Comparison of ENCODE assay signal across 1 cellular context in genomic region chr7:154913645-154914579, GRCh38.
A peak's percentile ranks its signal among the peaks of the same experiment; 100 is the strongest.
TF ChIP-seq lines count a peak whose summit lies in the region.

No MANE protein-coding gene starts in this region.

TF ChIP-seq in HepG2, 621 proteins besides CTCF, POLR2A, EP300 and RAD21 (continued from another document and continues in another):
- peak; percentile 75 for TF ChIP-seq TFDP2 (CRISPR knock-in tag; IDR thresholded peaks at IDR 0.05)
- TF ChIP-seq ZHX1 (CRISPR knock-in tag; IDR thresholded peaks at IDR 0.05; ENCODE audit: low read depth): 0 out of 2 replicates have a peak, but pooled peaks have one; percentile 30
- no peak for TF ChIP-seq SATB2 (CRISPR knock-in tag; IDR thresholded peaks at IDR 0.05)
- TF ChIP-seq KIAA2018 (CRISPR knock-in tag; IDR thresholded peaks at IDR 0.05; ENCODE audit: borderline replicate concordance): 0 out of 2 replicates have a peak, but pooled peaks have one; percentile 8
- no peak for TF ChIP-seq ZNF839 (CRISPR knock-in tag; IDR thresholded peaks at IDR 0.05; ENCODE audit: borderline replicate concordance)
- TF ChIP-seq HDAC6 (IDR thresholded peaks at IDR 0.05; ENCODE audit: low read depth, low read length): no peak
- TF ChIP-seq GATAD2A (CRISPR knock-in tag; IDR thresholded peaks at IDR 0.05): peak; percentile 77
- TF ChIP-seq BCL6 (CRISPR knock-in tag; IDR thresholded peaks at IDR 0.05): peak; percentile 83
- no peak for TF ChIP-seq CHCHD3 (CRISPR knock-in tag; IDR thresholded peaks at IDR 0.05)
- no peak for TF ChIP-seq PBX3 (CRISPR knock-in tag; IDR thresholded peaks at IDR 0.05; ENCODE audit: borderline replicate concordance)
- TF ChIP-seq NRL (CRISPR knock-in tag; IDR thresholded peaks at IDR 0.05; ENCODE audit: borderline replicate concordance): peak; percentile 77; the same call in 1 of the 2 replicates
- peak; percentile 96 for TF ChIP-seq RARA (CRISPR knock-in tag; IDR thresholded peaks at IDR 0.05)
- TF ChIP-seq ZNF292 (CRISPR knock-in tag; IDR thresholded peaks at IDR 0.05; ENCODE audit: borderline replicate concordance, low read depth): peak; percentile 62; the same call in 1 of the 2 replicates
- no peak for TF ChIP-seq ATF7 (IDR thresholded peaks at IDR 0.05)
- no peak for TF ChIP-seq ATF7 (CRISPR knock-in tag; IDR thresholded peaks at IDR 0.05)
- TF ChIP-seq THAP7 (CRISPR knock-in tag; IDR thresholded peaks at IDR 0.05): peak; percentile 83; the same call in 1 of the 2 replicates
- TF ChIP-seq FOXK1 (CRISPR knock-in tag; IDR thresholded peaks at IDR 0.05; ENCODE audit: borderline replicate concordance, low read depth): peak; percentile 46; the same call in 1 of the 2 replicates
- TF ChIP-seq ZNF670 (CRISPR knock-in tag; IDR thresholded peaks at IDR 0.05; ENCODE audit: borderline replicate concordance): peak; percentile 69; the same call in 1 of the 2 replicates
- 0 out of 2 replicates have a peak, but pooled peaks have one; percentile 34 for TF ChIP-seq ZNF619 (CRISPR knock-in tag; IDR thresholded peaks at IDR 0.05)
- TF ChIP-seq HNRNPLL (IDR thresholded peaks at IDR 0.05; ENCODE audit: low read depth, low read length, poor library complexity, severe bottlenecking): peak; percentile 60
- TF ChIP-seq NFYC (CRISPR knock-in tag; IDR thresholded peaks at IDR 0.05): no peak
- 0 out of 2 replicates have a peak, but pooled peaks have one; percentile 43 for TF ChIP-seq SNAPC5 (CRISPR knock-in tag; IDR thresholded peaks at IDR 0.05; ENCODE audit: borderline replicate concordance)
- no peak for TF ChIP-seq ZNF329 (CRISPR knock-in tag; IDR thresholded peaks at IDR 0.05; ENCODE audit: low read depth)
- TF ChIP-seq HOXA3 (CRISPR knock-in tag; IDR thresholded peaks at IDR 0.05): peak; percentile 84
- no peak for TF ChIP-seq RERE (CRISPR knock-in tag; IDR thresholded peaks at IDR 0.05; ENCODE audit: low read depth)
- no peak for TF ChIP-seq ATM (IDR thresholded peaks at IDR 0.05; ENCODE audit: borderline replicate concordance)
- 0 out of 2 replicates have a peak, but pooled peaks have one; percentile 71 for TF ChIP-seq ZNF709 (CRISPR knock-in tag; IDR thresholded peaks at IDR 0.05)
- no peak for TF ChIP-seq TRAFD1 (CRISPR knock-in tag; IDR thresholded peaks at IDR 0.05; ENCODE audit: borderline replicate concordance)
